ENCODE assay signal across 1 cellular context in genomic region chr2:64062840-64063239, GRCh38.
TF ChIP-seq lines count a peak whose summit lies in the region.

No MANE protein-coding gene starts in this region.

TF ChIP-seq in GM23338, 12 proteins besides CTCF, POLR2A, EP300 and RAD21 (continued from another document):
- no peak for TF ChIP-seq REST (IDR thresholded peaks at IDR 0.05; ENCODE audit: unreplicated experiment)
- no peak for TF ChIP-seq EZH2 (IDR thresholded peaks at IDR 0.05; ENCODE audit: low read depth, unreplicated experiment)
- TF ChIP-seq ETS1 (IDR thresholded peaks at IDR 0.05), result no peak
- TF ChIP-seq POLR2AphosphoS5 (IDR thresholded peaks at IDR 0.05; ENCODE audit: low read depth), result no peak
